In the genomic region with DNA sequence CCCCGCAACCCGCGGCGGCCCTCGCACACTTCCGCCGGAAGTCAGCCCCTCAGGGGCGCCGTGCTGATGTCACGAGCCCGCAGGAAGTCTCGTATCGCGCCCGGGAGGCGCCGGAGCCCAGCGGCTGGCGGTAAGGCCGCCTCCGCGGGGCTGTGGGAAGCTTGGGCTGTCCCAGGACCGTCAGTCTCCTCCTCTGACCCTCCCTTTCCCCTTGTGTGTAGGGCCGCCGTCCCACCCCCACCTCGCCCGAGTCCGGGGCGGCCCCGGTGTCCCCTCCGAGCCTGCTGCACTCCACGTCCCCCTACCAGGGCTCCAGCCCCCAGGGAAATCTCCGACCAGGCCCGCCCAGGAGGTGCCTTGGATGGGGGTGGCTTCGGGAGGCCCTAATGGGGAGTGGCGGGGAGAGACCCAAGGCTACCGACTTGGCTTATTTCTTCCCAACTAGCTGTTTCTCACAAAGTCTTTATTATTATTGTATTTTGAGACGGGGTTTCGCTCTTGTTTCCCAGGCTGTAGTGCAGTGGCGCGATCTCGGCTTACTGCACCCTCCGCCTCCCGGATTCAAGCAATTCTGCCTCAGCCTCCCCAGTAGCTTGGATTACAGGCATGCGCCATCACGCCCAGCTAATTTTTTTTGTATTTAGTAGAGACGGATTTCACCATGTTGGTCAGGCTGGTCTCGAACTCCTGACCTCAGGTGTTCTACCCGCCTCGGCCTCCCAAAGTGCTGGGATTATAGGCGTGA, we compare ENCODE assay signal across 1 cellular context.
A peak's percentile ranks its signal among the peaks of the same experiment; 100 is the strongest.
TF ChIP-seq lines count a peak whose summit lies in the region.

Gene ZDHHC4, plus strand, starts transcription at position 86 of the 745 bp plus-strand sequence. CDS start 3,108 bp downstream, outside the sequence.

TF ChIP-seq in HepG2, 621 proteins besides CTCF, POLR2A, EP300 and RAD21 (continued from another document):
- TF ChIP-seq, protein P1, sequence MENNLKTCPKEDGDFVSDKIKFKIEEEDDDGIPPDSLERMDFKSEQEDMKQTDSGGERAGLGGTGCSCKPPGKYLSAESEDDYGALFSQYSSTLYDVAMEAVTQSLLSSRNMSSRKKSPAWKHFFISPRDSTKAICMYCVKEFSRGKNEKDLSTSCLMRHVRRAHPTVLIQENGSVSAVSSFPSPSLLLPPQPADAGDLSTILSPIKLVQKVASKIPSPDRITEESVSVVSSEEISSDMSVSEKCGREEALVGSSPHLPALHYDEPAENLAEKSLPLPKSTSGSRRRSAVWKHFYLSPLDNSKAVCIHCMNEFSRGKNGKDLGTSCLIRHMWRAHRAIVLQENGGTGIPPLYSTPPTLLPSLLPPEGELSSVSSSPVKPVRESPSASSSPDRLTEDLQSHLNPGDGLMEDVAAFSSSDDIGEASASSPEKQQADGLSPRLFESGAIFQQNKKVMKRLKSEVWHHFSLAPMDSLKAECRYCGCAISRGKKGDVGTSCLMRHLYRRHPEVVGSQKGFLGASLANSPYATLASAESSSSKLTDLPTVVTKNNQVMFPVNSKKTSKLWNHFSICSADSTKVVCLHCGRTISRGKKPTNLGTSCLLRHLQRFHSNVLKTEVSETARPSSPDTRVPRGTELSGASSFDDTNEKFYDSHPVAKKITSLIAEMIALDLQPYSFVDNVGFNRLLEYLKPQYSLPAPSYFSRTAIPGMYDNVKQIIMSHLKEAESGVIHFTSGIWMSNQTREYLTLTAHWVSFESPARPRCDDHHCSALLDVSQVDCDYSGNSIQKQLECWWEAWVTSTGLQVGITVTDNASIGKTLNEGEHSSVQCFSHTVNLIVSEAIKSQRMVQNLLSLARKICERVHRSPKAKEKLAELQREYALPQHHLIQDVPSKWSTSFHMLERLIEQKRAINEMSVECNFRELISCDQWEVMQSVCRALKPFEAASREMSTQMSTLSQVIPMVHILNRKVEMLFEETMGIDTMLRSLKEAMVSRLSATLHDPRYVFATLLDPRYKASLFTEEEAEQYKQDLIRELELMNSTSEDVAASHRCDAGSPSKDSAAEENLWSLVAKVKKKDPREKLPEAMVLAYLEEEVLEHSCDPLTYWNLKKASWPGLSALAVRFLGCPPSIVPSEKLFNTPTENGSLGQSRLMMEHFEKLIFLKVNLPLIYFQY (CRISPR knock-in tag; IDR thresholded peaks at IDR 0.05; ENCODE audit: borderline replicate concordance) = peak; percentile 56; the same call in 1 of the 2 replicates
- TF ChIP-seq, protein P2, sequence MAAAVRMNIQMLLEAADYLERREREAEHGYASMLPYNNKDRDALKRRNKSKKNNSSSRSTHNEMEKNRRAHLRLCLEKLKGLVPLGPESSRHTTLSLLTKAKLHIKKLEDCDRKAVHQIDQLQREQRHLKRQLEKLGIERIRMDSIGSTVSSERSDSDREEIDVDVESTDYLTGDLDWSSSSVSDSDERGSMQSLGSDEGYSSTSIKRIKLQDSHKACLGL (CRISPR knock-in tag; IDR thresholded peaks at IDR 0.05) = no peak
- TF ChIP-seq ZBTB37 (CRISPR knock-in tag; IDR thresholded peaks at IDR 0.05) = 0 out of 2 replicates have a peak, but pooled peaks have one; percentile 40
- TF ChIP-seq KLF13 (CRISPR knock-in tag; IDR thresholded peaks at IDR 0.05) = no peak
- TF ChIP-seq ZSCAN31 (CRISPR knock-in tag; IDR thresholded peaks at IDR 0.05; ENCODE audit: low read depth) = peak; percentile 95
- TF ChIP-seq FOXA1 (IDR thresholded peaks at IDR 0.05) = no peak
- peak; percentile 41 for TF ChIP-seq FOXA1 (CRISPR knock-in tag; IDR thresholded peaks at IDR 0.05)
- no peak for TF ChIP-seq RBAK (CRISPR knock-in tag; IDR thresholded peaks at IDR 0.05)
- TF ChIP-seq, protein P3, sequence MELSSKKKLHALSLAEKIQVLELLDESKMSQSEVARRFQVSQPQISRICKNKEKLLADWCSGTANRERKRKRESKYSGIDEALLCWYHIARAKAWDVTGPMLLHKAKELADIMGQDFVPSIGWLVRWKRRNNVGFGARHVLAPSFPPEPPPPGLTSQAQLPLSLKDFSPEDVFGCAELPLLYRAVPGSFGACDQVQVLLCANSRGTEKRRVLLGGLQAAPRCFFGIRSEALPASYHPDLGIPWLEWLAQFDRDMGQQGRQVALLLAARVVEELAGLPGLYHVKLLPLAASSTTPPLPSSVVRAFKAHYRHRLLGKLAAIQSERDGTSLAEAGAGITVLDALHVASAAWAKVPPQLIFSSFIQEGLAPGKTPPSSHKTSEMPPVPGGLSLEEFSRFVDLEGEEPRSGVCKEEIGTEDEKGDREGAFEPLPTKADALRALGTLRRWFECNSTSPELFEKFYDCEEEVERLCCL (CRISPR knock-in tag; IDR thresholded peaks at IDR 0.05; ENCODE audit: borderline replicate concordance) = no peak; the same call in 1 of the 2 replicates
- no peak for TF ChIP-seq WIZ (CRISPR knock-in tag; IDR thresholded peaks at IDR 0.05)
- no peak for TF ChIP-seq ZFYVE20 (CRISPR knock-in tag; IDR thresholded peaks at IDR 0.05; ENCODE audit: borderline replicate concordance, low read depth)
- TF ChIP-seq FOXK2 (IDR thresholded peaks at IDR 0.05) = no peak
- TF ChIP-seq FOXJ3 (CRISPR knock-in tag; IDR thresholded peaks at IDR 0.05; ENCODE audit: borderline replicate concordance) = no peak
